28 cellular contexts compared by ENCODE assay signal in genomic region chr18:47457614-47458013, GRCh38.
"Had no signal": no experiment of that assay in that cellular context is flagged by ENCODE, and none has a peak within 500 bp of the region (broad histone marks: within the 10 kb centered on the region; RNA-seq: fewer than 3 reads in every experiment).

No MANE protein-coding gene starts in this region.

- H2AFZ ChIP-seq: neural progenitor cell had no signal

- ATAC-seq: left cardiac atrium; left lung; lower lobe of right lung; natural killer cell; right lobe of liver; stimulated activated memory B cell treated with anti-CD40 and anti-IgM and Interleukin-4, amounts not matched to agents 10 μg/mL and 1 μg/mL and 100 μg/mL, for 72 hours; stimulated activated naive CD8-positive, alpha-beta T cell treated with anti-CD3 and anti-CD28 coated beads, Interleukin-15, amount 100 ng/mL, for 72 hours had no signal

- H3K4me3 ChIP-seq: left lung, lower lobe of right lung, neural progenitor cell, ovary, right atrium auricular region, right lobe of liver, smooth muscle cell, tibial nerve, upper lobe of left lung, vagina had no signal

- H3K9ac ChIP-seq: neural progenitor cell had no signal

- H3K27ac Mint-ChIP-seq: natural killer cell; nephron progenitor cell; neural progenitor cell; progenitor cell of endocrine pancreas; stimulated activated memory B cell treated with anti-CD40 and anti-IgM and Interleukin-4, amounts not matched to agents 10 μg/mL and 1 μg/mL and 100 μg/mL, for 72 hours had no signal

- H3K4me1 Mint-ChIP-seq: naive B cell; natural killer cell; nephron progenitor cell; neural progenitor cell; stimulated activated memory B cell treated with anti-CD40 and anti-IgM and Interleukin-4, amounts not matched to agents 10 μg/mL and 1 μg/mL and 100 μg/mL, for 72 hours; stimulated activated naive CD8-positive, alpha-beta T cell treated with anti-CD3 and anti-CD28 coated beads, Interleukin-15, amount 100 ng/mL, for 72 hours had no signal

- H3K9me3 ChIP-seq: left lung, lower lobe of right lung, neutrophil, ovary, right atrium auricular region, right lobe of liver, tibial nerve, upper lobe of left lung, vagina had no signal

- H3K4me1 ChIP-seq: left lung, lower lobe of right lung, neural progenitor cell, right atrium auricular region, right lobe of liver, tibial nerve, vagina had no signal

- H3K36me3 Mint-ChIP-seq: naive B cell; natural killer cell; neural progenitor cell; stimulated activated memory B cell treated with anti-CD40 and anti-IgM and Interleukin-4, amounts not matched to agents 10 μg/mL and 1 μg/mL and 100 μg/mL, for 72 hours had no signal

- H3K4me3 Mint-ChIP-seq: naive B cell; natural killer cell; nephron progenitor cell; neural progenitor cell; stimulated activated memory B cell treated with anti-CD40 and anti-IgM and Interleukin-4, amounts not matched to agents 10 μg/mL and 1 μg/mL and 100 μg/mL, for 72 hours; stimulated activated naive CD8-positive, alpha-beta T cell treated with anti-CD3 and anti-CD28 coated beads, Interleukin-15, amount 100 ng/mL, for 72 hours had no signal

- H3K4me2 ChIP-seq: neural progenitor cell, smooth muscle cell had no signal

- H3K36me3 ChIP-seq: left lung, lower lobe of right lung, neural progenitor cell, neutrophil, ovary, right atrium auricular region, right lobe of liver, tibial nerve, upper lobe of left lung, vagina had no signal

- DNase-seq: hippocampal formation; kidney glomerular epithelial cell; left cardiac atrium; left lung; lower lobe of right lung; mammary epithelial cell; mesenchymal stem cell; naive B cell; natural killer cell; nephron progenitor cell; ovary; right lobe of liver; stimulated activated CD4-positive, alpha-beta T cell treated with anti-CD3 and anti-CD28 coated beads, Interleukin-1b, Interleukin-23, amount 100 ng/mL, for 48 hours; stimulated activated CD4-positive, alpha-beta T cell treated with anti-CD3 and anti-CD28 coated beads, Interleukin-2, amount 100 ng/mL, for 48 hours; stimulated activated CD4-positive, alpha-beta T cell treated with anti-CD3 and anti-CD28 coated beads, Interleukin-4, amount 100 ng/mL, for 4 hours; stimulated activated CD8-positive, alpha-beta memory T cell treated with anti-CD3 and anti-CD28 coated beads, Interleukin-4, amount 100 ng/mL, for 48 hours; stimulated activated naive CD4-positive, alpha-beta T cell treated with Interleukin-2 at 50 U/mL for 16 hours; stimulated activated naive CD8-positive, alpha-beta T cell treated with anti-CD3 and anti-CD28 coated beads, Interleukin-15, amount 100 ng/mL, for 72 hours; substantia nigra; upper lobe of left lung had no signal

- H3K9me3 Mint-ChIP-seq: natural killer cell; nephron progenitor cell; neural progenitor cell; stimulated activated memory B cell treated with anti-CD40 and anti-IgM and Interleukin-4, amounts not matched to agents 10 μg/mL and 1 μg/mL and 100 μg/mL, for 72 hours; stimulated activated naive CD8-positive, alpha-beta T cell treated with anti-CD3 and anti-CD28 coated beads, Interleukin-15, amount 100 ng/mL, for 72 hours had no signal

- H3K27me3 ChIP-seq: left lung, neural progenitor cell, neutrophil, ovary, right atrium auricular region, right lobe of liver, tibial nerve, upper lobe of left lung, vagina had no signal

- H3K27ac ChIP-seq: left lung, lower lobe of right lung, neural progenitor cell, neutrophil, ovary, right atrium auricular region, right lobe of liver, tibial nerve, upper lobe of left lung, vagina had no signal
